ENCODE assay signal across 8 cellular contexts in the genomic region with DNA sequence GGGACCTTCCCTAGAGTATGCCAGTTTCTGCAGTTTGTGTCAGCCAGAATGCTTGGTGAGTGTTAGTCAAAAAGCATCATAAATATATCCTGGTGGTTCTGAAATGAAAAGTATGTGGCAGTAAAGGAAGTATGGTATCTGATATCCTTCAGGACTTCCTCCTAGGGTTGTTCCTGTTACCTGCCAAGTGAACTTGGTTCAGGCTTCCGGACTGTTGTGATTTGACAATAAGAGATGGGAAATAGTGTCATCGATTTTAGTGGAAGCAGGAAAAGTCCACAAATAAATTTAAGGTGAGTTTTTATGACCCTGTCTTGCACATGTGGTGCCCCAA. TPM values are rescaled to one million over a fixed set of nuclear protein-coding genes. Genes with fewer than 3 reads are reported as not detected.
DNase-seq lines count a peak whose midpoint lies in the region; ATAC-seq and TF ChIP-seq lines count a peak whose summit lies in the region.

No MANE protein-coding gene starts in this region.

- CTCF ChIA-PET in CD4-positive, alpha-beta memory T cell (lab: Charles Lee; ENCODE audit: partially characterized antibody) = interaction anchor here (0.9 kb wide), 1 partner anchor 67 kb away, joined by 3 read pairs; no protein-coding TSS in a partner anchor

- H3K4me1 ChIP-seq in CD4-positive, alpha-beta memory T cell (ENCODE audit: insufficient read depth, low read length) = peaks cover 7% of the 10 kb centered on the region
- H3K4me1 ChIP-seq in ovary (ENCODE audit: insufficient read depth) = peaks cover 6% of the 10 kb centered on the region

- no peaks in the 10 kb centered on the region for H3K36me3 Mint-ChIP-seq in CD4-positive, alpha-beta memory T cell

- H3K4me3 ChIP-seq in CD4-positive, alpha-beta memory T cell (ENCODE audit: low read length in 2 of 2) = no peak overlapping the region
- H3K4me3 ChIP-seq in epithelial cell of proximal tubule (ENCODE audit: low read depth, low read length) (peak overlapping the region; percentile 92), ovary (peak overlapping the region; percentile 93)

- peaks cover 13% of the 10 kb centered on the region for H3K27me3 ChIP-seq in CD4-positive, alpha-beta memory T cell (ENCODE audit: insufficient read depth, low read length)
- no peaks in the 10 kb centered on the region for H3K27me3 ChIP-seq in ovary

- ATAC-seq in GM21619 (IDR thresholded peaks at IDR 0.05; ENCODE audit: unreplicated experiment) = no peak

- H3K4me3 Mint-ChIP-seq in CD4-positive, alpha-beta memory T cell = peak overlapping the region in 7 of 8 donors; percentile 26 to 87 (median 79)

- WGBS in ovary, 3 donors = 35 to 63% (median 59%) methylated on average over 2 of the region's 2 CpGs

- no peaks in the 10 kb centered on the region for H3K9me3 Mint-ChIP-seq in CD4-positive, alpha-beta memory T cell

- H3K36me3 ChIP-seq in CD4-positive, alpha-beta memory T cell (ENCODE audit: insufficient read depth, low read length) = no peaks in the 10 kb centered on the region
- H3K36me3 ChIP-seq in ovary = no peaks in the 10 kb centered on the region

- intact Hi-C loops in CD4-positive, alpha-beta memory T cell (cut with micrococcal nuclease) = no loop called here
- intact Hi-C loops in ovary (cut with DNase I) = loop anchor here in 1 of 4 donors (10.0 kb wide), 1 partner anchor 124 kb away; no protein-coding TSS in a partner anchor

- DNase-seq in CD4-positive, alpha-beta memory T cell = no peak
- DNase-seq in NCI-H69 (lab: John Stamatoyannopoulos, UW) (peak; percentile 12), epithelial cell of proximal tubule (ENCODE audit: low read depth) (no peak), ovary (no peak), NCI-H2107 (lab: John Stamatoyannopoulos, UW) (no peak), Ammon's horn (ENCODE audit: low spot score) (no peak), caudate nucleus (lab: John Stamatoyannopoulos, UW) (no peak)

- H3K27me3 Mint-ChIP-seq in CD4-positive, alpha-beta memory T cell = peaks cover 35 to 36% of the 10 kb centered on the region in 2 donors

- POLR2A ChIA-PET in CD4-positive, alpha-beta memory T cell (lab: Charles Lee; ENCODE audit: partially characterized antibody) = no interaction called here

- peaks cover 7 to 19% (median 15%) of the 10 kb centered on the region in 4 donors for H3K4me1 Mint-ChIP-seq in CD4-positive, alpha-beta memory T cell

- TF ChIP-seq POLR2A in ovary (IDR thresholded peaks at IDR 0.05) = no peak

- TF ChIP-seq EP300 in ovary (IDR thresholded peaks at IDR 0.05) = no peak

- H3K27ac Mint-ChIP-seq in CD4-positive, alpha-beta memory T cell = no peak overlapping the region

- no peak overlapping the region for H3K27ac ChIP-seq in CD4-positive, alpha-beta memory T cell (ENCODE audit: low read depth, low read length)
- H3K27ac ChIP-seq in ovary = peak overlapping the region in 1 of 2 donors; percentile 94
- no peak overlapping the region for H3K27ac ChIP-seq in caudate nucleus (ENCODE audit: low read depth, low read length)

- H3K9me3 ChIP-seq in CD4-positive, alpha-beta memory T cell (ENCODE audit: control insufficient read depth in 1 of 2, low read length in 2 of 2) = no peaks in the 10 kb centered on the region
- no peaks in the 10 kb centered on the region for H3K9me3 ChIP-seq in ovary

- TF ChIP-seq CTCF in epithelial cell of proximal tubule (conservative IDR thresholded peaks at IDR 0.05; ENCODE audit: low read depth, low read length) (no peak), ovary (IDR thresholded peaks at IDR 0.05) (no peak)

RNA-seq across cellular contexts. Expression of a gene that starts 2.0 kb away (rescaled TPM):
- total RNA-seq in CD4-positive, alpha-beta memory T cell = under 1 TPM; 0.35 to 0.50 TPM
- under 1 TPM in 1 of 2 donors, not detected in 1; 0.79 TPM for polyA plus RNA-seq in CD4-positive, alpha-beta memory T cell
- total RNA-seq in epithelial cell of proximal tubule = 11.9 and 14.3 TPM in 2 replicates
- 10 to 100 TPM; 23.2 to 39.2 (median 25.9) TPM for total RNA-seq in ovary
- 10 to 100 TPM; 12.2 to 17.0 TPM for polyA plus RNA-seq in ovary

Comparison
In these comparisons a context has a peak if more than half of its experiments do, and no peak if none do; other contexts are left out.
1. H3K4me3 ChIP-seq: peak in epithelial cell of proximal tubule (single experiment) and ovary (single experiment); none in CD4-positive, alpha-beta memory T cell (0 of 2).